Comparison of ENCODE assay signal across 1 cellular context in the genomic region with DNA sequence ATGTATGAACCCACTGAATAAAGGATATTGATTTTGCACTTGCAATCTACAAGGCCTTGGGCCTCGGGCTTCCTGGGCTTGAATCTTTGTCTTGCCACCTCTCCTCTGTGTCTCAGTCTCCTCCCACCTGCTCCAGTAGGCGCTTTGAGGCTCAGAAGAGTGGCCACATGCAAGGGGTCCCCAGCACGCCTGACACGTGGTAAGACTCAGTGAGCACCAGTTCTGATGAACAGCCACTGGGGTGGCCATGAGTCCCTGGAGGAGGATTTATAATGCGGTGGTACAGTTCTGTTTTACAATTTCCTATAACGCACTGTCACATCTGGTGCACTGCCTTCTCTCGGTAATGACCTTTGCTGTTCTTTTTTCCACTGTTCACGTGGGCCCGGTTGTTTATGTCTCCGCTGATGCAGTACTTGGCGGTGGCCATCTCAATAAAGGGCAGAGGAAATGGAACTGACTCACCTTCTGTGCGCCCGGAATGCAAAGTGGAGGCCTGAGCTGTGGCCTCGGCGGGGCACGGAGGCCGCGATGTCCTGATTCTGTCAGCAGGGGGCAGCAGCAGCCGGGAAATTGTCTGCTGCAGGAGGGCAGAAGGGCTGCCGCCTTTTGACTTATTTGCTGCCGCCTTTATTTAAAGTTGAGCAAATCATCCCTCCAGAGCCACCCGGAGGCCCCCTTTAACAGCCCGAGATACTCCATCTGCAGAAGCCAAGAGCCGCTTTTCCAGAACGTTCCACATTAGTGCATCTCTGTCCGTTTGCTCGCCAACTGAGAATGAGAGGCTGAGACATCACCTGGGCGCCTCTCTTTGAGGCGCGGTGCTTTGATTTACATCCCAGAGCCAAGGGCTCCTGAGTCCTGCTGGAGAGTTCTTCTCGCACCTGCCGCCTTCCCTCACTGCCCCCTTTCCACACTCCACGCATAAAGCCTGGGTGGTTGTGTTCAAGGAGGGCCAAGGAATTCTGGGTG.
TF ChIP-seq lines count a peak whose summit lies in the region.

No MANE protein-coding gene starts in this region.

TF ChIP-seq in GM12878, 131 proteins besides CTCF, POLR2A, EP300 and RAD21 (continued from another document):
- TF ChIP-seq, protein P1, sequence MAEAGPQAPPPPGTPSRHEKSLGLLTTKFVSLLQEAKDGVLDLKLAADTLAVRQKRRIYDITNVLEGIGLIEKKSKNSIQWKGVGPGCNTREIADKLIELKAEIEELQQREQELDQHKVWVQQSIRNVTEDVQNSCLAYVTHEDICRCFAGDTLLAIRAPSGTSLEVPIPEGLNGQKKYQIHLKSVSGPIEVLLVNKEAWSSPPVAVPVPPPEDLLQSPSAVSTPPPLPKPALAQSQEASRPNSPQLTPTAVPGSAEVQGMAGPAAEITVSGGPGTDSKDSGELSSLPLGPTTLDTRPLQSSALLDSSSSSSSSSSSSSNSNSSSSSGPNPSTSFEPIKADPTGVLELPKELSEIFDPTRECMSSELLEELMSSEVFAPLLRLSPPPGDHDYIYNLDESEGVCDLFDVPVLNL (IDR thresholded peaks at IDR 0.05; ENCODE audit: low read depth, low read length) = 0 out of 2 replicates have a peak, but pooled peaks have one; percentile 53
TF ChIP-seq in GM12878: peak in this region for 20.
